9 cellular contexts compared by ENCODE assay signal in the genomic region with DNA sequence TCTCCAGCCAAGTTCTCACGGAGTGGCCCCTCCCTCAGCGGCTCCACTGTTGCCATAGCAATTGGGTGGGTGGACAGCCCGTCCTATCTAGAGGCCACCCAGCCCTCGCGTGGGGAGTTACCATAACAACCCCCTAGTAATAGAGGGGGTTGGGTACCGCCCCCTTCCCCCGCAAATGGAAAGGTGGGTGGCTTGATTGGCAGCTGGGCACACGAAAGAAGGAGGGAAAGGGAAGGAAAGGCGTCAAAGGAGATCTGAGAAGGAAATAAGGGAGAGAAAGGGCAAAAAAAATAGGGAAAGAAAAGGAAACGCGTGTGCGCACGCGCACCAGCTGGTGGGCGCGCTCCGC. TPM values are rescaled to one million over a fixed set of nuclear protein-coding genes. Genes with fewer than 3 reads are reported as not detected.
DNase-seq lines count a peak whose midpoint lies in the region; ATAC-seq, FAIRE-seq and TF ChIP-seq lines count a peak whose summit lies in the region.
"Not testable (repeated sequence)": the region's sequence is repeated elsewhere in the genome, so short reads cannot be mapped to it uniquely, and the experiment has no call there.
"Had no signal": no experiment of that assay in that cellular context is flagged by ENCODE, and none has a peak within 500 bp of the region (broad histone marks: within the 10 kb centered on the region; RNA-seq: fewer than 3 reads in every experiment).

No MANE protein-coding gene starts in this region.

- H3K79me2 ChIP-seq in astrocyte (ENCODE audit: insufficient read depth, low read length) = peaks cover 43% of the 10 kb centered on the region

- H3K4me1 ChIP-seq in SJSA1 (replicated peaks) (peaks cover 18% of the 10 kb centered on the region), astrocyte (ENCODE audit: insufficient read depth, low read length) (peaks cover 11% of the 10 kb centered on the region), mucosa of rectum (ENCODE audit: control insufficient read depth in 2 of 2, insufficient read depth in 2 of 2, low read length in 2 of 2) (peaks cover 23 to 25% of the 10 kb centered on the region in 2 donors)

- peak overlapping the region; percentile 94 for H3K27ac Mint-ChIP-seq in astrocyte (ENCODE audit: unreplicated experiment)
- peak overlapping the region; percentile 87 for H3K27ac Mint-ChIP-seq in stimulated activated memory B cell treated with anti-CD40 and anti-IgM and Interleukin-4, amounts not matched to agents 10 μg/mL and 1 μg/mL and 100 μg/mL, for 72 hours

- peak overlapping the region; percentile 100 for H3K4me2 ChIP-seq in astrocyte (ENCODE audit: low read length)

- H3K4me3 Mint-ChIP-seq in astrocyte (ENCODE audit: unreplicated experiment) = peak overlapping the region; percentile 91
- H3K4me3 Mint-ChIP-seq in stimulated activated memory B cell treated with anti-CD40 and anti-IgM and Interleukin-4, amounts not matched to agents 10 μg/mL and 1 μg/mL and 100 μg/mL, for 72 hours = peak overlapping the region; percentile 91

- H3K4me1 Mint-ChIP-seq in astrocyte (ENCODE audit: low read depth, unreplicated experiment) = peaks cover 19% of the 10 kb centered on the region
- peaks cover 32% of the 10 kb centered on the region for H3K4me1 Mint-ChIP-seq in stimulated activated memory B cell treated with anti-CD40 and anti-IgM and Interleukin-4, amounts not matched to agents 10 μg/mL and 1 μg/mL and 100 μg/mL, for 72 hours

- H4K20me1 ChIP-seq in astrocyte (ENCODE audit: insufficient read depth, low read length) = peaks cover 39% of the 10 kb centered on the region

- H3K36me3 ChIP-seq in SJSA1; astrocyte (ENCODE audit: insufficient read depth, low read length); mucosa of rectum (ENCODE audit: control insufficient read depth in 2 of 2, insufficient read depth in 2 of 2, low read length in 2 of 2): not testable (repeated sequence)

- H3K9me3 ChIP-seq in SJSA1 (replicated peaks); astrocyte (ENCODE audit: insufficient read depth, low read depth, low read length); mucosa of rectum (ENCODE audit: control insufficient read depth in 2 of 2, low read length in 2 of 2): not testable (repeated sequence)

- ATAC-seq in GM21447 (IDR thresholded peaks at IDR 0.05; ENCODE audit: unreplicated experiment) = peak; percentile 19
- ATAC-seq in HG03108 (IDR thresholded peaks at IDR 0.05; ENCODE audit: unreplicated experiment) = peak; percentile 3
- ATAC-seq in stimulated activated memory B cell treated with anti-CD40 and anti-IgM and Interleukin-4, amounts not matched to agents 10 μg/mL and 1 μg/mL and 100 μg/mL, for 72 hours = peak; percentile 41

- not testable (repeated sequence) for H3K27me3 Mint-ChIP-seq in astrocyte (ENCODE audit: low read depth, unreplicated experiment); stimulated activated memory B cell treated with anti-CD40 and anti-IgM and Interleukin-4, amounts not matched to agents 10 μg/mL and 1 μg/mL and 100 μg/mL, for 72 hours

- H3K36me3 Mint-ChIP-seq in astrocyte (ENCODE audit: low read depth, unreplicated experiment); stimulated activated memory B cell treated with anti-CD40 and anti-IgM and Interleukin-4, amounts not matched to agents 10 μg/mL and 1 μg/mL and 100 μg/mL, for 72 hours: not testable (repeated sequence)

- FAIRE-seq in astrocyte (lab: Jason Lieb, UNC) = not testable (repeated sequence)

- H3K27ac ChIP-seq in C4-2B (peak overlapping the region; percentile 94), SJSA1 (peak overlapping the region; percentile 79), astrocyte (ENCODE audit: low read depth, low read length) (peak overlapping the region; percentile 78), mucosa of rectum (ENCODE audit: low read depth in 2 of 2, low read length in 2 of 2) (peak overlapping the region; percentile 97)

- TF ChIP-seq CTCF in C4-2B (conservative IDR thresholded peaks at IDR 0.05); astrocyte (IDR thresholded peaks at IDR 0.05; ENCODE audit: insufficient read depth, low read depth, low read length); fibroblast of villous mesenchyme (IDR thresholded peaks at IDR 0.05; ENCODE audit: insufficient read depth, low read depth, low read length): not testable (repeated sequence)

- peak overlapping the region; percentile 86 for H3K9ac ChIP-seq in astrocyte (ENCODE audit: low read length)
- peak overlapping the region; percentile 89 to 91 for H3K9ac ChIP-seq in mucosa of rectum (ENCODE audit: low read depth in 1 of 2, low read length in 2 of 2)

- H3K4me3 ChIP-seq in SJSA1 (peak overlapping the region; percentile 86), astrocyte (ENCODE audit: insufficient read depth, low read depth, low read length) (peak overlapping the region; percentile 76), fibroblast of villous mesenchyme (ENCODE audit: low read depth, low read length) (peak overlapping the region; percentile 68), mucosa of rectum (ENCODE audit: low read length in 2 of 2) (peak overlapping the region; percentile 88 to 95)

- DNase-seq in SJSA1 (ENCODE audit: low read depth in 1 of 2, low spot score in 2 of 2); astrocyte (ENCODE audit: low read depth); fibroblast of villous mesenchyme (ENCODE audit: low read depth): not testable (repeated sequence)

- not testable (repeated sequence) for H3K27me3 ChIP-seq in SJSA1 (replicated peaks); astrocyte (ENCODE audit: insufficient read depth, low read length); mucosa of rectum (ENCODE audit: control insufficient read depth in 2 of 2, insufficient read depth in 2 of 2, low read length in 2 of 2)

- peak overlapping the region; percentile 89 for H2AFZ ChIP-seq in astrocyte (ENCODE audit: low read depth, low read length)

- not testable (repeated sequence) for H3K9me3 Mint-ChIP-seq in astrocyte (ENCODE audit: unreplicated experiment); stimulated activated memory B cell treated with anti-CD40 and anti-IgM and Interleukin-4, amounts not matched to agents 10 μg/mL and 1 μg/mL and 100 μg/mL, for 72 hours

RNA-seq across cellular contexts. Expression of a gene that starts 0.3 kb away (rescaled TPM):
- total RNA-seq in SJSA1 (2014; rRNA removed; shearing (Covaris generic)) = 10.0 and 20.0 TPM in 2 replicates
- total RNA-seq in astrocyte (51.3 and 63.2 TPM in 2 replicates), fibroblast of villous mesenchyme (21.6 and 38.0 TPM in 2 replicates)

RNA-seq across cellular contexts. Expression of a gene that starts 25.9 kb away (rescaled TPM):
- 7.6 and 16.8 TPM in 2 replicates for total RNA-seq in SJSA1 (2014; rRNA removed; shearing (Covaris generic))
- total RNA-seq in astrocyte (21.4 and 29.3 TPM in 2 replicates), fibroblast of villous mesenchyme (11.7 and 13.9 TPM in 2 replicates)

RNA-seq across cellular contexts. Expression of a gene that starts 36.8 kb away (rescaled TPM):
- total RNA-seq in SJSA1 (2014; rRNA removed; shearing (Covaris generic)) = 197 and 257 TPM in 2 replicates
- total RNA-seq in astrocyte = 154 and 161 TPM in 2 replicates
- total RNA-seq in fibroblast of villous mesenchyme = 149 and 157 TPM in 2 replicates

RNA-seq across cellular contexts. Expression of a gene that starts 44.0 kb away (rescaled TPM):
- total RNA-seq in SJSA1 (2014; rRNA removed; shearing (Covaris generic)) = not detected in 2 replicates
- total RNA-seq in astrocyte = not detected in 2 replicates
- not detected in 2 replicates for total RNA-seq in fibroblast of villous mesenchyme
- total RNA-seq: ureter had no signal
